9 cellular contexts compared by ENCODE assay signal in genomic region chr2:96207073-96207777, GRCh38. TPM values are rescaled to one million over a fixed set of nuclear protein-coding genes. Genes with fewer than 3 reads are reported as not detected.
DNase-seq lines count a peak whose midpoint lies in the region; ATAC-seq, FAIRE-seq and TF ChIP-seq lines count a peak whose summit lies in the region.
"Had no signal": no experiment of that assay in that cellular context is flagged by ENCODE, and none has a peak within 500 bp of the region (broad histone marks: within the 10 kb centered on the region; RNA-seq: fewer than 3 reads in every experiment).

No MANE protein-coding gene starts in this region.

- POLR2A ChIA-PET in K562 (lab: Yijun Ruan, JAX): interaction anchor here (0.6 kb wide), 1 partner anchor 97 kb away, joined by 4 read pairs; no protein-coding TSS in a partner anchor

- peaks cover 34% of the 10 kb centered on the region for H4K20me1 ChIP-seq in K562 (replicated peaks; ENCODE audit: control insufficient read depth, insufficient read depth, low read length)

- H3K27ac ChIP-seq in heart left ventricle: peak overlapping the region; percentile 84 to 100 (median 97)
- peak overlapping the region; percentile 97 for H3K27ac ChIP-seq in K562 (ENCODE audit: extremely low read depth, low read depth, low read length)
- no peak overlapping the region for H3K27ac ChIP-seq in urinary bladder (ENCODE audit: low read depth)

- TSS peak; percentile 69 for BruUV-seq in K562 (replicated peaks; lab: Mats Ljungman, UMichigan)

- H3K4me1 ChIP-seq in heart left ventricle (peaks cover 6 to 66% (median 61%) of the 10 kb centered on the region in 12 donors), K562 (replicated peaks in 1 of 2; ENCODE audit: control insufficient read depth in 2 of 2, insufficient read depth in 2 of 2, low read length in 2 of 2) (peaks cover 26 to 38% of the 10 kb centered on the region in 2 experiments), urinary bladder (ENCODE audit: insufficient read depth) (peaks cover 8% of the 10 kb centered on the region)

- peak overlapping the region; percentile 74 for H3K4me2 ChIP-seq in K562 (ENCODE audit: insufficient read depth, low read length)

- no peaks in the 10 kb centered on the region for H3K9me1 ChIP-seq in K562 (ENCODE audit: control insufficient read depth, insufficient read depth, low read length)

- H3K27me3 ChIP-seq in heart left ventricle (no peaks in the 10 kb centered on the region), K562 (ENCODE audit: control insufficient read depth in 2 of 2, insufficient read depth in 2 of 2, low read length in 2 of 2) (no peaks in the 10 kb centered on the region)

- TF ChIP-seq POLR2A in heart left ventricle (IDR thresholded peaks at IDR 0.05) (no peak), K562 (conservative IDR thresholded peaks at IDR 0.05) (no peak)

- in situ Hi-C loops in K562 (cut with MboI): no loop called here

- CTCF ChIA-PET in K562 (lab: Yijun Ruan, JAX; ENCODE audit: low intra/inter-chr PET ratio): interaction anchor here (0.7 kb wide), 1 partner anchor 299 kb away, joined by 3 read pairs; no protein-coding TSS in a partner anchor

- no peak for TF ChIP-seq RAD21 in K562 (CRISPR knock-in tag; conservative IDR thresholded peaks at IDR 0.05 in 1 of 2, IDR thresholded peaks at IDR 0.05 in 1 of 2)

- 3 to 13% (median 11%) methylated on average over 11 of the region's 11 CpGs for WGBS in heart left ventricle, 4 donors
- WGBS in K562 (ENCODE audit: insufficient coverage, low coverage, missing lambda C conversion rate): 0% methylated on average over 11 of the region's 11 CpGs
- 16% methylated on average over 11 of the region's 11 CpGs for WGBS in urinary bladder

- peaks cover 78% of the 10 kb centered on the region for H3K79me2 ChIP-seq in K562 (ENCODE audit: control insufficient read depth, insufficient read depth, low read length)

- DNase-seq in heart left ventricle: no peak
- no peak for DNase-seq in Right ventricle myocardium superior
- DNase-seq in K562 (ENCODE audit: extremely low read depth in 1 of 4, low spot score in 3 of 4): peak in 1 of 4 experiments; percentile 28
- peak; percentile 17 to 43 for DNase-seq in lung microvascular endothelial cell (ENCODE audit: low read depth in 2 of 2)
- DNase-seq in NCI-H510A (lab: John Stamatoyannopoulos, UW): no peak
- DNase-seq in GM20000 (ENCODE audit: low spot score): no peak

- ATAC-seq in heart left ventricle (no peak), Right ventricle myocardium superior (ENCODE audit: poor library complexity) (no peak), K562 (no peak), HG02870 (IDR thresholded peaks at IDR 0.05; ENCODE audit: unreplicated experiment) (no peak)

- peak overlapping the region; percentile 96 to 99 for H3K9ac ChIP-seq in K562 (ENCODE audit: insufficient read depth in 1 of 2, low read depth in 2 of 2, low read length in 2 of 2)

- H3K36me3 ChIP-seq in heart left ventricle: no peaks in the 10 kb centered on the region
- peaks cover 38% of the 10 kb centered on the region for H3K36me3 ChIP-seq in K562 (ENCODE audit: control insufficient read depth, insufficient read depth, low read length)
- no peaks in the 10 kb centered on the region for H3K36me3 ChIP-seq in urinary bladder (ENCODE audit: insufficient read depth)

- TF ChIP-seq CTCF in heart left ventricle (IDR thresholded peaks at IDR 0.05) (no peak), K562 (IDR thresholded peaks at IDR 0.05 in 2 of 3, conservative IDR thresholded peaks at IDR 0.05 in 1 of 3; ENCODE audit: insufficient read depth in 2 of 3, low read depth in 1 of 3, low read length in 3 of 3) (no peak), GM20000 (IDR thresholded peaks at IDR 0.05; ENCODE audit: extremely low read depth, missing control alignments) (no peak)

- FAIRE-seq in K562 (lab: Jason Lieb, UNC): no peak
- FAIRE-seq: GM18507 had no signal

- no peak overlapping the region for H2AFZ ChIP-seq in K562 (ENCODE audit: low read depth, low read length)

- no peak for TF ChIP-seq EP300 in K562 (IDR thresholded peaks at IDR 0.05; ENCODE audit: low read length)

- H3K9me3 ChIP-seq in heart left ventricle (no peaks in the 10 kb centered on the region), K562 (replicated peaks; ENCODE audit: control insufficient read depth, insufficient read depth, low read depth, low read length) (no peaks in the 10 kb centered on the region)

- H3K4me3 ChIP-seq in heart left ventricle (peak overlapping the region; percentile 57 to 98 (median 84)), K562 (peak overlapping the region; percentile 84), urinary bladder (ENCODE audit: low read depth, low read length) (peak overlapping the region; percentile 94)

- intact Hi-C loops in heart left ventricle (cut with DNase I) (loop anchor here in 7 of 10 donors (5.0 to 10.0 kb wide), 4 partner anchors 45 to 328 kb away; partner anchors contain the start of genes ARID5A (in 1 of the 7) and DUSP2 (in 1 of the 7)), Right ventricle myocardium superior (cut with DNase I) (no loop called here), K562 (cut with micrococcal nuclease) (no loop called here)

RNA-seq across cellular contexts. Expression of gene STARD7, which starts 1.4 kb away (rescaled TPM):
- total RNA-seq in heart left ventricle: 100 to 1,000 TPM; 148 to 526 (median 188) TPM
- 100 to 1,000 TPM in 1 of 2 donors, 10 to 100 TPM in 1; 58.3 to 520 TPM for polyA plus RNA-seq in heart left ventricle
- total RNA-seq in Right ventricle myocardium superior: 179 TPM
- 162 and 181 TPM in 2 replicates for total RNA-seq in K562 (2011; cell fraction: chromatin; rRNA removed; ENCODE audit: low replicate concordance)
- 102 and 117 TPM in 2 replicates for total RNA-seq in K562 (2011; cell fraction: nucleolus; rRNA removed)
- total RNA-seq in K562 (2011; cell fraction: nucleoplasm; rRNA removed): 122 and 139 TPM in 2 replicates
- total RNA-seq in K562 (2014; rRNA removed): 147 and 306 TPM in 2 replicates
- 173 and 193 TPM in 2 replicates for total RNA-seq in K562 (2014; rRNA removed; fragmentation: Illumina TruSeq; extraction: Trizol)
- 170 and 173 TPM in 2 replicates for total RNA-seq in K562 (2015; rRNA removed; fragmentation: Illumina TruSeq; extraction: Trizol)
- total RNA-seq in K562 (2021): 192 and 196 TPM in 2 replicates
- 95.3 and 108 TPM in 2 replicates for polyA plus RNA-seq in K562 (2011; rRNA removed)
- 41.7 and 76.2 TPM in 2 replicates for polyA plus RNA-seq in K562 (2011; cell fraction: cytosol; rRNA removed)
- 118 and 127 TPM in 2 replicates for polyA plus RNA-seq in K562 (2011; cell fraction: nucleus; rRNA removed)
- 80.3 and 106 TPM in 2 replicates for polyA plus RNA-seq in K562 (2012)
- polyA plus RNA-seq in K562 (2014; fragmentation: Illumina TruSeq; extraction: Trizol): 136 and 145 TPM in 2 replicates
- 100 to 1,000 TPM in 1 of 2 experiments, 10 to 100 TPM in 1; 90.9 to 140 TPM for polyA plus RNA-seq in K562 (2014; fragmentation: Nextera tagmentation; extraction: Ambion mirVana)
- 103 and 122 TPM in 2 replicates for polyA plus RNA-seq in K562 (2014; rRNA removed)
- 143 and 146 TPM in 2 replicates for polyA minus RNA-seq in K562 (2011; rRNA and poly(A)+ RNA removed)
- polyA minus RNA-seq in K562 (2011; cell fraction: cytosol; rRNA and poly(A)+ RNA removed): 72.4 and 78.6 TPM in 2 replicates
- 76.7 and 83.3 TPM in 2 replicates for polyA minus RNA-seq in K562 (2011; cell fraction: nucleus; rRNA and poly(A)+ RNA removed)
- total RNA-seq in lung microvascular endothelial cell: 191 and 262 TPM in 2 replicates
- 80.7 TPM for total RNA-seq in urinary bladder
- polyA plus RNA-seq in urinary bladder: 49.4 TPM

RNA-seq across cellular contexts. Expression of gene TMEM127, which starts 58.6 kb away (rescaled TPM):
- 100 to 1,000 TPM in 5 of 9 donors, 10 to 100 TPM in 4; 71.8 to 134 (median 103) TPM for total RNA-seq in heart left ventricle
- polyA plus RNA-seq in heart left ventricle: 100 to 1,000 TPM in 1 of 2 donors, 10 to 100 TPM in 1; 18.6 to 124 TPM
- total RNA-seq in Right ventricle myocardium superior: 67.3 TPM
- 14.6 and 42.7 TPM in 2 replicates for total RNA-seq in K562 (2011; cell fraction: chromatin; rRNA removed; ENCODE audit: low replicate concordance)
- total RNA-seq in K562 (2011; cell fraction: nucleolus; rRNA removed): 18.6 and 25.2 TPM in 2 replicates
- 23.5 and 33.2 TPM in 2 replicates for total RNA-seq in K562 (2011; cell fraction: nucleoplasm; rRNA removed)
- 7.2 and 9.8 TPM in 2 replicates for total RNA-seq in K562 (2014; rRNA removed)
- 6.7 and 6.8 TPM in 2 replicates for total RNA-seq in K562 (2014; rRNA removed; fragmentation: Illumina TruSeq; extraction: Trizol)
- total RNA-seq in K562 (2015; rRNA removed; fragmentation: Illumina TruSeq; extraction: Trizol): 10.3 and 10.7 TPM in 2 replicates
- total RNA-seq in K562 (2021): 18.6 and 20.0 TPM in 2 replicates
- polyA plus RNA-seq in K562 (2011; rRNA removed): 10.9 and 16.6 TPM in 2 replicates
- 10.1 and 20.0 TPM in 2 replicates for polyA plus RNA-seq in K562 (2011; cell fraction: cytosol; rRNA removed)
- 8.0 and 10.8 TPM in 2 replicates for polyA plus RNA-seq in K562 (2011; cell fraction: nucleus; rRNA removed)
- 14.1 and 20.7 TPM in 2 replicates for polyA plus RNA-seq in K562 (2012)
- 16.6 and 17.4 TPM in 2 replicates for polyA plus RNA-seq in K562 (2014; fragmentation: Illumina TruSeq; extraction: Trizol)
- polyA plus RNA-seq in K562 (2014; fragmentation: Nextera tagmentation; extraction: Ambion mirVana): 1 to 10 TPM; 1.7 to 2.0 TPM
- 9.9 and 10.8 TPM in 2 replicates for polyA plus RNA-seq in K562 (2014; rRNA removed)
- polyA minus RNA-seq in K562 (2011; rRNA and poly(A)+ RNA removed): 12.4 and 14.8 TPM in 2 replicates
- 8.3 and 14.1 TPM in 2 replicates for polyA minus RNA-seq in K562 (2011; cell fraction: cytosol; rRNA and poly(A)+ RNA removed)
- 4.8 and 7.8 TPM in 2 replicates for polyA minus RNA-seq in K562 (2011; cell fraction: nucleus; rRNA and poly(A)+ RNA removed)
- 16.8 and 23.2 TPM in 2 replicates for total RNA-seq in lung microvascular endothelial cell
- 13.4 TPM for total RNA-seq in urinary bladder
- 47.6 TPM for polyA plus RNA-seq in urinary bladder

RNA-seq across cellular contexts. Expression of gene CIAO1, which starts 58.8 kb away (rescaled TPM):
- total RNA-seq in heart left ventricle: 100 to 1,000 TPM in 2 of 9 donors, 10 to 100 TPM in 7; 57.7 to 109 (median 68.7) TPM
- 10 to 100 TPM; 20.5 to 94.0 TPM for polyA plus RNA-seq in heart left ventricle
- total RNA-seq in Right ventricle myocardium superior: 62.3 TPM
- 65.3 and 99.0 TPM in 2 replicates for total RNA-seq in K562 (2011; cell fraction: chromatin; rRNA removed; ENCODE audit: low replicate concordance)
- 78.5 and 85.1 TPM in 2 replicates for total RNA-seq in K562 (2011; cell fraction: nucleolus; rRNA removed)
- 62.5 and 66.0 TPM in 2 replicates for total RNA-seq in K562 (2011; cell fraction: nucleoplasm; rRNA removed)
- total RNA-seq in K562 (2014; rRNA removed): 121 and 182 TPM in 2 replicates
- 64.7 and 78.7 TPM in 2 replicates for total RNA-seq in K562 (2014; rRNA removed; fragmentation: Illumina TruSeq; extraction: Trizol)
- 85.4 and 89.7 TPM in 2 replicates for total RNA-seq in K562 (2015; rRNA removed; fragmentation: Illumina TruSeq; extraction: Trizol)
- total RNA-seq in K562 (2021): 92.8 and 94.3 TPM in 2 replicates
- 102 and 122 TPM in 2 replicates for polyA plus RNA-seq in K562 (2011; rRNA removed)
- 151 and 245 TPM in 2 replicates for polyA plus RNA-seq in K562 (2011; cell fraction: cytosol; rRNA removed)
- 122 and 181 TPM in 2 replicates for polyA plus RNA-seq in K562 (2011; cell fraction: nucleus; rRNA removed)
- polyA plus RNA-seq in K562 (2012): 74.5 and 74.6 TPM in 2 replicates
- 94.2 and 104 TPM in 2 replicates for polyA plus RNA-seq in K562 (2014; fragmentation: Illumina TruSeq; extraction: Trizol)
- 10 to 100 TPM; 11.4 to 19.2 TPM for polyA plus RNA-seq in K562 (2014; fragmentation: Nextera tagmentation; extraction: Ambion mirVana)
- polyA plus RNA-seq in K562 (2014; rRNA removed): 145 and 156 TPM in 2 replicates
- polyA minus RNA-seq in K562 (2011; rRNA and poly(A)+ RNA removed): 72.8 and 90.4 TPM in 2 replicates
- polyA minus RNA-seq in K562 (2011; cell fraction: cytosol; rRNA and poly(A)+ RNA removed): 30.5 and 44.8 TPM in 2 replicates
- 45.0 and 45.4 TPM in 2 replicates for polyA minus RNA-seq in K562 (2011; cell fraction: nucleus; rRNA and poly(A)+ RNA removed)
- 59.3 and 89.5 TPM in 2 replicates for total RNA-seq in lung microvascular endothelial cell
- total RNA-seq in urinary bladder: 52.4 TPM
- polyA plus RNA-seq in urinary bladder: 60.3 TPM

Comparison
In these comparisons a context has a peak if more than half of its experiments do, and no peak if none do; other contexts are left out.
1. intact Hi-C loops: an anchor here in heart left ventricle (5.0 to 10.0 kb wide); none called in Right ventricle myocardium superior and K562.
2. DNase-seq: peak in lung microvascular endothelial cell (2 of 2); none in heart left ventricle (0 of 5), Right ventricle myocardium superior (single experiment), NCI-H510A (single experiment) and GM20000 (single experiment).
3. Peak in every context shown above with its lines, with median percentiles within 50 percentile points of each other: H3K4me3 ChIP-seq.